In genomic region chr4:119835511-119835910, GRCh38 we compare ENCODE assay signal across 30 cellular contexts.
DNase-seq lines count a peak whose midpoint lies in the region; ATAC-seq and TF ChIP-seq lines count a peak whose summit lies in the region.
"Had no signal": no experiment of that assay in that cellular context is flagged by ENCODE, and none has a peak within 500 bp of the region (broad histone marks: within the 10 kb centered on the region; RNA-seq: fewer than 3 reads in every experiment).

No MANE protein-coding gene starts in this region.

- H3K36me3 Mint-ChIP-seq in naive thymus-derived CD4-positive, alpha-beta T cell = peaks cover 0 to 4% (median 0%) of the 10 kb centered on the region in 5 donors
- H3K36me3 Mint-ChIP-seq: activated naive CD8-positive, alpha-beta T cell treated with anti-CD3 and anti-CD28 coated beads, Interleukin-2, amount 10 ng/mL, durations not matched to agents 7 days and 5 days; memory B cell had no signal

- peaks cover 0 to 9% (median 3%) of the 10 kb centered on the region in 11 donors for H3K9me3 Mint-ChIP-seq in naive thymus-derived CD4-positive, alpha-beta T cell
- H3K9me3 Mint-ChIP-seq: activated naive CD8-positive, alpha-beta T cell treated with anti-CD3 and anti-CD28 coated beads, Interleukin-2, amount 10 ng/mL, durations not matched to agents 7 days and 5 days; memory B cell; T-helper 2 cell treated with Interferon-gamma antibody and Interleukin-4, amounts not matched to agents 5 μg/mL and 100 μg/mL, for 36 hours had no signal

- H3K9me3 ChIP-seq in mesenchymal stem cell (ENCODE audit: control insufficient read depth, low read length) = peaks cover 5% of the 10 kb centered on the region
- no peaks in the 10 kb centered on the region for H3K9me3 ChIP-seq in naive thymus-derived CD4-positive, alpha-beta T cell (ENCODE audit: control insufficient read depth in 2 of 3, low read length in 3 of 3)
- H3K9me3 ChIP-seq: body of pancreas, gastrocnemius medialis, prostate gland, upper lobe of right lung had no signal

- H3K4me3 ChIP-seq in choroid plexus epithelial cell (ENCODE audit: low read depth, low read length) (no peak overlapping the region), mesenchymal stem cell (ENCODE audit: insufficient read depth in 1 of 2, low read depth in 1 of 2, low read length in 2 of 2) (no peak overlapping the region)
- H3K4me3 ChIP-seq in naive thymus-derived CD4-positive, alpha-beta T cell (ENCODE audit: low read length) = no peak overlapping the region
- H3K4me3 ChIP-seq: body of pancreas, gastrocnemius medialis, prostate gland, skin epidermis, upper lobe of right lung had no signal

- CTCF ChIA-PET in naive thymus-derived CD4-positive, alpha-beta T cell (lab: Charles Lee) = interaction anchor here (0.7 kb wide), 1 partner anchor 52 kb away, joined by 4 read pairs; no protein-coding TSS in a partner anchor

- H4K8ac ChIP-seq in mesenchymal stem cell (ENCODE audit: low read length) = no peak overlapping the region

- H2BK5ac ChIP-seq in mesenchymal stem cell (ENCODE audit: low read depth, low read length, poor library complexity, severe bottlenecking) = no peak overlapping the region

- H2AFZ ChIP-seq in mesenchymal stem cell (ENCODE audit: low read depth, low read length) = no peak overlapping the region

- H3K27me3 Mint-ChIP-seq in naive thymus-derived CD4-positive, alpha-beta T cell = peaks cover 0 to 11% (median 0%) of the 10 kb centered on the region in 5 donors
- H3K27me3 Mint-ChIP-seq: activated naive CD8-positive, alpha-beta T cell treated with anti-CD3 and anti-CD28 coated beads, Interleukin-2, amount 10 ng/mL, durations not matched to agents 7 days and 5 days; memory B cell had no signal

- H3K36me3 ChIP-seq in mesenchymal stem cell (ENCODE audit: control insufficient read depth in 1 of 2, insufficient read depth in 2 of 2, low read depth in 1 of 2, low read length in 2 of 2) = no peaks in the 10 kb centered on the region
- H3K36me3 ChIP-seq in naive thymus-derived CD4-positive, alpha-beta T cell (ENCODE audit: control insufficient read depth in 2 of 3, insufficient read depth in 3 of 3, low read length in 3 of 3) = no peaks in the 10 kb centered on the region
- H3K36me3 ChIP-seq: gastrocnemius medialis, prostate gland, upper lobe of right lung had no signal

- no peak overlapping the region for H3K27ac Mint-ChIP-seq in naive thymus-derived CD4-positive, alpha-beta T cell
- H3K27ac Mint-ChIP-seq: activated naive CD8-positive, alpha-beta T cell treated with anti-CD3 and anti-CD28 coated beads, Interleukin-2, amount 10 ng/mL, durations not matched to agents 7 days and 5 days; memory B cell; T-helper 2 cell treated with Interferon-gamma antibody and Interleukin-4, amounts not matched to agents 5 μg/mL and 100 μg/mL, for 36 hours had no signal

- H3K4me2 ChIP-seq in mesenchymal stem cell (ENCODE audit: low read length, poor library complexity, severe bottlenecking) = no peak overlapping the region

- no peak overlapping the region for H2BK15ac ChIP-seq in mesenchymal stem cell (ENCODE audit: low read depth, poor library complexity, severe bottlenecking)

- no peak overlapping the region for H2AK5ac ChIP-seq in mesenchymal stem cell (ENCODE audit: low read length, severe bottlenecking)

- H3K4me3 Mint-ChIP-seq in naive thymus-derived CD4-positive, alpha-beta T cell = no peak overlapping the region
- H3K4me3 Mint-ChIP-seq: activated naive CD8-positive, alpha-beta T cell treated with anti-CD3 and anti-CD28 coated beads, Interleukin-2, amount 10 ng/mL, durations not matched to agents 7 days and 5 days; memory B cell; T-helper 2 cell treated with Interferon-gamma antibody and Interleukin-4, amounts not matched to agents 5 μg/mL and 100 μg/mL, for 36 hours had no signal

- no peak overlapping the region for H3K9ac ChIP-seq in mesenchymal stem cell (ENCODE audit: low read length)

- no peak overlapping the region for H2BK12ac ChIP-seq in mesenchymal stem cell (ENCODE audit: low read length in 2 of 2)

- H4K91ac ChIP-seq in mesenchymal stem cell (ENCODE audit: low read length) = no peak overlapping the region

- no peak for ATAC-seq in naive thymus-derived CD4-positive, alpha-beta T cell
- ATAC-seq: body of pancreas, gastrocnemius medialis, left lobe of liver, upper lobe of right lung had no signal

- no peak overlapping the region for H3K14ac ChIP-seq in mesenchymal stem cell (ENCODE audit: low read length in 2 of 2)

- H3K27ac ChIP-seq in mesenchymal stem cell (ENCODE audit: low read length, poor library complexity, severe bottlenecking) = no peak overlapping the region
- H3K27ac ChIP-seq in naive thymus-derived CD4-positive, alpha-beta T cell (ENCODE audit: low read depth, low read length) = no peak overlapping the region
- H3K27ac ChIP-seq: body of pancreas, epithelial cell of prostate, gastrocnemius medialis, prostate gland, RWPE1, upper lobe of right lung had no signal

- DNase-seq in HCEC 1CT = peak; percentile 7
- DNase-seq in choroid plexus epithelial cell (ENCODE audit: low read depth) = peak; percentile 25
- DNase-seq in mesenchymal stem cell = peak; percentile 86
- DNase-seq in smooth muscle cell of the brain vasculature (ENCODE audit: low read depth, low spot score) = peak; percentile 13
- DNase-seq in naive thymus-derived CD4-positive, alpha-beta T cell = no peak
- DNase-seq in NCI-H446 (lab: John Stamatoyannopoulos, UW) = no peak
- no peak for DNase-seq in activated CD4-positive, alpha-beta T cell treated with anti-CD3 and anti-CD28 coated beads for 4 hours
- DNase-seq in DMS53 treated with DMSO at 0.1 percent for 48 hours (lab: John Stamatoyannopoulos, UW; ENCODE audit: unreplicated experiment) = no peak
- DNase-seq: activated effector memory CD4-positive, alpha-beta T cell treated with anti-CD3 and anti-CD28 coated beads, Interleukin-2, amount 50 U/mL, for 16 hours; activated naive CD8-positive, alpha-beta T cell treated with anti-CD3 and anti-CD28 coated beads, Interleukin-2, amount 10 ng/mL, durations not matched to agents 7 days and 5 days; body of pancreas; C1 segment of cervical spinal cord; DND-41; effector CD4-positive, alpha-beta T cell; gastrocnemius medialis; hippocampal formation; KG1; MM.1S; NCI-H2029 treated with DMSO at 0.1 percent for 48 hours; NCI-H226; NCI-H748 treated with DMSO at 0.1 percent for 48 hours; stimulated activated CD4-positive, alpha-beta T cell treated with anti-CD3 and anti-CD28 coated beads, Interleukin-2, amount 100 ng/mL, for 24 hours; upper lobe of right lung had no signal

- intact Hi-C loops in naive thymus-derived CD4-positive, alpha-beta T cell (cut with micrococcal nuclease) = no loop called here

- no peaks in the 10 kb centered on the region for H3K4me1 ChIP-seq in mesenchymal stem cell (ENCODE audit: control insufficient read depth, insufficient read depth, low read depth, low read length)
- H3K4me1 ChIP-seq in naive thymus-derived CD4-positive, alpha-beta T cell (ENCODE audit: control insufficient read depth in 2 of 2, insufficient read depth in 2 of 2, low read length in 2 of 2) = no peaks in the 10 kb centered on the region
- H3K4me1 ChIP-seq: body of pancreas, gastrocnemius medialis, prostate gland, upper lobe of right lung had no signal

- H3K4ac ChIP-seq in mesenchymal stem cell (ENCODE audit: low read depth in 1 of 2, low read length in 2 of 2) = no peak overlapping the region

- no peaks in the 10 kb centered on the region for H3K27me3 ChIP-seq in mesenchymal stem cell (ENCODE audit: control insufficient read depth in 1 of 2, insufficient read depth in 1 of 2, low read length in 2 of 2)
- no peaks in the 10 kb centered on the region for H3K27me3 ChIP-seq in naive thymus-derived CD4-positive, alpha-beta T cell (ENCODE audit: control insufficient read depth in 2 of 2, insufficient read depth in 2 of 2, low read length in 2 of 2)
- H3K27me3 ChIP-seq: body of pancreas, gastrocnemius medialis, upper lobe of right lung had no signal

- no peak for TF ChIP-seq CTCF in choroid plexus epithelial cell (conservative IDR thresholded peaks at IDR 0.05; ENCODE audit: low read depth, low read length)

- H2BK120ac ChIP-seq in mesenchymal stem cell (ENCODE audit: low read depth, low read length) = no peak overlapping the region

- H3K18ac ChIP-seq in mesenchymal stem cell (ENCODE audit: low read depth in 1 of 2, low read length in 2 of 2) = peak overlapping the region in 1 of 2 experiments; percentile 82

- POLR2A ChIA-PET in naive thymus-derived CD4-positive, alpha-beta T cell (lab: Charles Lee) = no interaction called here

- no peak overlapping the region for H3K23ac ChIP-seq in mesenchymal stem cell (ENCODE audit: low read length in 2 of 2)

- 10% methylated on average over 3 of the region's 3 CpGs for WGBS in mesenchymal stem cell

- no peaks in the 10 kb centered on the region for H3K4me1 Mint-ChIP-seq in naive thymus-derived CD4-positive, alpha-beta T cell
- H3K4me1 Mint-ChIP-seq: activated naive CD8-positive, alpha-beta T cell treated with anti-CD3 and anti-CD28 coated beads, Interleukin-2, amount 10 ng/mL, durations not matched to agents 7 days and 5 days; memory B cell had no signal

- no peaks in the 10 kb centered on the region for H3K79me1 ChIP-seq in mesenchymal stem cell (replicated peaks; ENCODE audit: low read length, poor library complexity, severe bottlenecking)

Comparison
In these comparisons a context has a peak if more than half of its experiments do, and no peak if none do; other contexts are left out.
1. DNase-seq: peak in HCEC 1CT (single experiment), choroid plexus epithelial cell (single experiment), mesenchymal stem cell (single experiment) and smooth muscle cell of the brain vasculature (single experiment); none in naive thymus-derived CD4-positive, alpha-beta T cell (0 of 9), NCI-H446 (0 of 2), activated CD4-positive, alpha-beta T cell treated with anti-CD3 and anti-CD28 coated beads for 4 hours (0 of 2) and DMS53 treated with DMSO at 0.1 percent for 48 hours (single experiment).